In the genomic region with DNA sequence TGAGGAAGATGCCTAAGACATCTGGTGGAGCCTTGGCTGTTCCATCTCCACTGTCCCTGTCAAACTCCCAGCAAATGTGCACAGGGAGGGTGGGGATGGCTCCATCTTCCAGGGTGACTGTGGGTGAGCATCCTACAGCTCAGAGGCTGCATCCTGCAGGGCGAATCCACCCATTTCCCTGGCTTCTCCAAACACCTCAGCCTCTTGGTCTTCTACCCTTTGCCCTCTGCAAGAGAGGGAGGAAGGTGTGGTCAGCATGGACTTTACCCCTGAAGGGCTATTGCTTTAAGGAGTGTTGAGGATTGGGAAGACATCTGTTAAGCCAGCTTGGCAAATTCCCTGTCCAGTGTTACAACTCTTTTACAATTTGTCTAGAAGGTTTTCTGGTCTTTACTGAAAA, we compare ENCODE assay signal across 18 cellular contexts. TPM values are rescaled to one million over a fixed set of nuclear protein-coding genes. Genes with fewer than 3 reads are reported as not detected.
DNase-seq lines count a peak whose midpoint lies in the region; ATAC-seq, FAIRE-seq and TF ChIP-seq lines count a peak whose summit lies in the region.
"Had no signal": no experiment of that assay in that cellular context is flagged by ENCODE, and none has a peak within 500 bp of the region (broad histone marks: within the 10 kb centered on the region; RNA-seq: fewer than 3 reads in every experiment).

No MANE protein-coding gene starts in this region.

- H3K27me3 ChIP-seq in Caco-2 (replicated peaks; ENCODE audit: control insufficient read depth, insufficient read depth, low read length) (no peaks in the 10 kb centered on the region), bronchial epithelial cell (ENCODE audit: control insufficient read depth, insufficient read depth, low read length) (no peaks in the 10 kb centered on the region), small intestine (ENCODE audit: control insufficient read depth in 2 of 2, insufficient read depth in 2 of 2, low read length in 2 of 2) (no peaks in the 10 kb centered on the region)

- H3K4me1 ChIP-seq in Caco-2, result peaks cover 16% of the 10 kb centered on the region
- H3K4me1 ChIP-seq in mucosa of descending colon (ENCODE audit: low read depth), result peaks cover 6% of the 10 kb centered on the region
- H3K4me1 ChIP-seq in small intestine (ENCODE audit: control insufficient read depth in 2 of 2, insufficient read depth in 1 of 2, low read depth in 1 of 2, low read length in 1 of 2), result peaks cover 4 to 5% of the 10 kb centered on the region in 2 donors

- H3K4me3 Mint-ChIP-seq in Caco-2 (ENCODE audit: unreplicated experiment), result no peak overlapping the region
- H3K4me3 Mint-ChIP-seq: CD14-positive monocyte; CD8-positive, alpha-beta T cell had no signal

- H3K27me3 Mint-ChIP-seq in Caco-2 (ENCODE audit: insufficient read depth, unreplicated experiment), result no peaks in the 10 kb centered on the region

- WGBS in small intestine, 3 donors, result 46 to 56% methylated on average over 1 of the region's 1 CpG; no CpG with 5 or more reads in 1 of the 3 donors

- no peak for DNase-seq in Caco-2
- DNase-seq in bronchial epithelial cell (ENCODE audit: low read depth), result no peak
- DNase-seq in mucosa of descending colon, result peak; percentile 53 to 65 (median 58)
- peak; percentile 95 for DNase-seq in small intestine
- no peak for DNase-seq in NCI-H1694 (lab: John Stamatoyannopoulos, UW)
- no peak for DNase-seq in foreskin melanocyte
- no peak for DNase-seq in ureter (ENCODE audit: low spot score)
- DNase-seq: CD8-positive, alpha-beta T cell; COR-L47; DND-41; GF-D8; GM23248; H7 had no signal

- POLR2A ChIA-PET in Caco-2 (lab: Charles Lee), result interaction anchor here (1.4 kb wide), 1 partner anchor 30 kb away, joined by 4 read pairs; a partner anchor contains a TSS

- peaks cover 18% of the 10 kb centered on the region for H3K4me1 Mint-ChIP-seq in Caco-2 (ENCODE audit: low read depth, unreplicated experiment)

- CTCF ChIA-PET in Caco-2 (lab: Charles Lee), result no interaction called here

- H3K9me3 Mint-ChIP-seq in Caco-2 (ENCODE audit: unreplicated experiment), result no peaks in the 10 kb centered on the region
- H3K9me3 Mint-ChIP-seq: CD14-positive monocyte; CD8-positive, alpha-beta T cell had no signal

- no TSS peak for BruUV-seq in Caco-2 (replicated peaks; lab: Mats Ljungman, UMichigan)

- H3K36me3 Mint-ChIP-seq in Caco-2 (ENCODE audit: insufficient read depth, unreplicated experiment), result no peaks in the 10 kb centered on the region
- H3K36me3 Mint-ChIP-seq: CD14-positive monocyte; CD8-positive, alpha-beta T cell had no signal

- no peak overlapping the region for H3K4me3 ChIP-seq in Caco-2 (ENCODE audit: low read depth, low read length)
- no peak overlapping the region for H3K4me3 ChIP-seq in bronchial epithelial cell (ENCODE audit: low read depth, low read length)
- H3K4me3 ChIP-seq in mucosa of descending colon, result no peak overlapping the region
- H3K4me3 ChIP-seq in small intestine (ENCODE audit: low read depth in 1 of 2, low read length in 2 of 2), result no peak overlapping the region
- H3K4me3 ChIP-seq: GM23248 had no signal

- intact Hi-C loops in Caco-2 (cut with micrococcal nuclease; ENCODE audit: unreplicated experiment) (no loop called here), mucosa of descending colon (cut with DNase I, micrococcal nuclease) (no loop called here)

- no peaks in the 10 kb centered on the region for H3K9me3 ChIP-seq in Caco-2
- H3K9me3 ChIP-seq in mucosa of descending colon, result no peaks in the 10 kb centered on the region
- H3K9me3 ChIP-seq in small intestine (ENCODE audit: control insufficient read depth, low read depth), result no peaks in the 10 kb centered on the region

- H3K36me3 ChIP-seq in Caco-2 (ENCODE audit: control insufficient read depth, insufficient read depth, low read length), result no peaks in the 10 kb centered on the region
- H3K36me3 ChIP-seq in bronchial epithelial cell (ENCODE audit: control insufficient read depth, insufficient read depth, low read length), result no peaks in the 10 kb centered on the region
- H3K36me3 ChIP-seq in mucosa of descending colon (ENCODE audit: low read depth), result no peaks in the 10 kb centered on the region
- no peaks in the 10 kb centered on the region for H3K36me3 ChIP-seq in small intestine (ENCODE audit: control insufficient read depth in 2 of 2, insufficient read depth in 2 of 2, low read length in 2 of 2)

- FAIRE-seq in bronchial epithelial cell (lab: Jason Lieb, UNC), result peak; percentile 47
- FAIRE-seq in small intestine (lab: Jason Lieb, UNC), result no peak
- FAIRE-seq: GM18507, HepG2, HTR-8/SVneo had no signal

- H3K27ac Mint-ChIP-seq in Caco-2 (ENCODE audit: unreplicated experiment), result peak overlapping the region; percentile 25
- H3K27ac Mint-ChIP-seq: CD8-positive, alpha-beta T cell had no signal

- H3K27ac ChIP-seq in small intestine (ENCODE audit: low read depth in 1 of 2, low read length in 1 of 2), result peak overlapping the region; percentile 41 to 47
- H3K27ac ChIP-seq: 22Rv1, GM23248 had no signal

- TF ChIP-seq CTCF in Caco-2 (IDR thresholded peaks at IDR 0.05; ENCODE audit: insufficient read depth in 1 of 2, low read depth in 1 of 2, low read length in 1 of 2, severe bottlenecking in 1 of 2, unreplicated experiment in 1 of 2) (no peak), bronchial epithelial cell (IDR thresholded peaks at IDR 0.05; ENCODE audit: insufficient read depth, low read length, severe bottlenecking) (no peak), mucosa of descending colon (IDR thresholded peaks at IDR 0.05) (no peak)

- peak; percentile 93 for ATAC-seq in mucosa of descending colon
- ATAC-seq: CD8-positive, alpha-beta T cell; HepG2 had no signal

RNA-seq across cellular contexts. Expression of a gene that starts 23.1 kb away (rescaled TPM):
- total RNA-seq in Caco-2 (2022) (47.8 and 54.8 TPM in 2 replicates), bronchial epithelial cell (7.0 and 8.4 TPM in 2 replicates), mucosa of descending colon (100 to 1,000 TPM in 2 of 3 donors, 10 to 100 TPM in 1; 94.0 to 149 (median 114) TPM), ureter (141 TPM)
- 10 to 100 TPM; 11.9 to 35.4 (median 25.0) TPM for polyA plus RNA-seq in small intestine

RNA-seq across cellular contexts. Expression of a gene that starts 30.3 kb away (rescaled TPM):
- total RNA-seq in Caco-2 (2022), result 5.7 and 6.0 TPM in 2 replicates
- total RNA-seq in bronchial epithelial cell, result 1.8 and 2.9 TPM in 2 replicates
- total RNA-seq in mucosa of descending colon, result 10 to 100 TPM; 25.0 to 41.5 (median 27.2) TPM
- 1 to 10 TPM; 1.9 to 5.1 (median 2.4) TPM for polyA plus RNA-seq in small intestine
- 19.7 TPM for total RNA-seq in ureter

Comparison
In these comparisons a context has a peak if more than half of its experiments do, and no peak if none do; other contexts are left out.
1. DNase-seq: peak in mucosa of descending colon (3 of 3) and small intestine (single experiment); none in Caco-2 (0 of 2), bronchial epithelial cell (single experiment), NCI-H1694 (single experiment), foreskin melanocyte (single experiment) and ureter (single experiment).